Comparison of ENCODE assay signal across 1 cellular context in genomic region chr15:77944002-77944867, GRCh38.
A peak's percentile ranks its signal among the peaks of the same experiment; 100 is the strongest.
TF ChIP-seq lines count a peak whose summit lies in the region.

No MANE protein-coding gene starts in this region.

TF ChIP-seq in HepG2, 621 proteins besides CTCF, POLR2A, EP300 and RAD21 (continued from another document and continues in another):
- no peak; the same call in 1 of the 2 replicates for TF ChIP-seq MTA1 (CRISPR knock-in tag; IDR thresholded peaks at IDR 0.05; ENCODE audit: borderline replicate concordance)
- no peak for TF ChIP-seq ZNF605 (CRISPR knock-in tag; IDR thresholded peaks at IDR 0.05)
- no peak for TF ChIP-seq MAX (IDR thresholded peaks at IDR 0.05)
- TF ChIP-seq KMT2A (CRISPR knock-in tag; IDR thresholded peaks at IDR 0.05) = no peak
- no peak for TF ChIP-seq HNRNPUL1 (IDR thresholded peaks at IDR 0.05; ENCODE audit: low read depth, low read length)
- TF ChIP-seq MIXL1 (CRISPR knock-in tag; IDR thresholded peaks at IDR 0.05) = peak; percentile 33; the same call in 1 of the 2 replicates
- no peak for TF ChIP-seq KAT2B (IDR thresholded peaks at IDR 0.05; ENCODE audit: borderline replicate concordance, low read depth, low read length)
- no peak for TF ChIP-seq PCBP2 (optimal IDR thresholded peaks at IDR 0.05; ENCODE audit: low read depth, low read length, poor library complexity, severe bottlenecking)
- no peak for TF ChIP-seq HOXA7 (CRISPR knock-in tag; IDR thresholded peaks at IDR 0.05)
- no peak for TF ChIP-seq JDP2 (CRISPR knock-in tag; IDR thresholded peaks at IDR 0.05; ENCODE audit: borderline replicate concordance)
- no peak for TF ChIP-seq CCDC6 (CRISPR knock-in tag; IDR thresholded peaks at IDR 0.05)
- TF ChIP-seq ZNF883 (CRISPR knock-in tag; IDR thresholded peaks at IDR 0.05; ENCODE audit: not compliant biosample characterization) = no peak
- TF ChIP-seq, protein P1, sequence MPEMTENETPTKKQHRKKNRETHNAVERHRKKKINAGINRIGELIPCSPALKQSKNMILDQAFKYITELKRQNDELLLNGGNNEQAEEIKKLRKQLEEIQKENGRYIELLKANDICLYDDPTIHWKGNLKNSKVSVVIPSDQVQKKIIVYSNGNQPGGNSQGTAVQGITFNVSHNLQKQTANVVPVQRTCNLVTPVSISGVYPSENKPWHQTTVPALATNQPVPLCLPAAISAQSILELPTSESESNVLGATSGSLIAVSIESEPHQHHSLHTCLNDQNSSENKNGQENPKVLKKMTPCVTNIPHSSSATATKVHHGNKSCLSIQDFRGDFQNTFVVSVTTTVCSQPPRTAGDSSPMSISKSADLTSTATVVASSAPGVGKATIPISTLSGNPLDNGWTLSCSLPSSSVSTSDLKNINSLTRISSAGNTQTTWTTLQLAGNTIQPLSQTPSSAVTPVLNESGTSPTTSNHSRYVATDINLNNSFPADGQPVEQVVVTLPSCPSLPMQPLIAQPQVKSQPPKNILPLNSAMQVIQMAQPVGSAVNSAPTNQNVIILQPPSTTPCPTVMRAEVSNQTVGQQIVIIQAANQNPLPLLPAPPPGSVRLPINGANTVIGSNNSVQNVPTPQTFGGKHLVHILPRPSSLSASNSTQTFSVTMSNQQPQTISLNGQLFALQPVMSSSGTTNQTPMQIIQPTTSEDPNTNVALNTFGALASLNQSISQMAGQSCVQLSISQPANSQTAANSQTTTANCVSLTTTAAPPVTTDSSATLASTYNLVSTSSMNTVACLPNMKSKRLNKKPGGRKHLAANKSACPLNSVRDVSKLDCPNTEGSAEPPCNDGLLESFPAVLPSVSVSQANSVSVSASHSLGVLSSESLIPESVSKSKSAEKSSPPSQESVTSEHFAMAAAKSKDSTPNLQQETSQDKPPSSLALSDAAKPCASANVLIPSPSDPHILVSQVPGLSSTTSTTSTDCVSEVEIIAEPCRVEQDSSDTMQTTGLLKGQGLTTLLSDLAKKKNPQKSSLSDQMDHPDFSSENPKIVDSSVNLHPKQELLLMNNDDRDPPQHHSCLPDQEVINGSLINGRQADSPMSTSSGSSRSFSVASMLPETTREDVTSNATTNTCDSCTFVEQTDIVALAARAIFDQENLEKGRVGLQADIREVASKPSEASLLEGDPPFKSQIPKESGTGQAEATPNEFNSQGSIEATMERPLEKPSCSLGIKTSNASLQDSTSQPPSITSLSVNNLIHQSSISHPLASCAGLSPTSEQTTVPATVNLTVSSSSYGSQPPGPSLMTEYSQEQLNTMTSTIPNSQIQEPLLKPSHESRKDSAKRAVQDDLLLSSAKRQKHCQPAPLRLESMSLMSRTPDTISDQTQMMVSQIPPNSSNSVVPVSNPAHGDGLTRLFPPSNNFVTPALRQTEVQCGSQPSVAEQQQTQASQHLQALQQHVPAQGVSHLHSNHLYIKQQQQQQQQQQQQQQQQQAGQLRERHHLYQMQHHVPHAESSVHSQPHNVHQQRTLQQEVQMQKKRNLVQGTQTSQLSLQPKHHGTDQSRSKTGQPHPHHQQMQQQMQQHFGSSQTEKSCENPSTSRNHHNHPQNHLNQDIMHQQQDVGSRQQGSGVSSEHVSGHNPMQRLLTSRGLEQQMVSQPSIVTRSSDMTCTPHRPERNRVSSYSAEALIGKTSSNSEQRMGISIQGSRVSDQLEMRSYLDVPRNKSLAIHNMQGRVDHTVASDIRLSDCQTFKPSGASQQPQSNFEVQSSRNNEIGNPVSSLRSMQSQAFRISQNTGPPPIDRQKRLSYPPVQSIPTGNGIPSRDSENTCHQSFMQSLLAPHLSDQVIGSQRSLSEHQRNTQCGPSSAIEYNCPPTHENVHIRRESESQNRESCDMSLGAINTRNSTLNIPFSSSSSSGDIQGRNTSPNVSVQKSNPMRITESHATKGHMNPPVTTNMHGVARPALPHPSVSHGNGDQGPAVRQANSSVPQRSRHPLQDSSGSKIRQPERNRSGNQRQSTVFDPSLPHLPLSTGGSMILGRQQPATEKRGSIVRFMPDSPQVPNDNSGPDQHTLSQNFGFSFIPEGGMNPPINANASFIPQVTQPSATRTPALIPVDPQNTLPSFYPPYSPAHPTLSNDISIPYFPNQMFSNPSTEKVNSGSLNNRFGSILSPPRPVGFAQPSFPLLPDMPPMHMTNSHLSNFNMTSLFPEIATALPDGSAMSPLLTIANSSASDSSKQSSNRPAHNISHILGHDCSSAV (CRISPR knock-in tag; IDR thresholded peaks at IDR 0.05; ENCODE audit: borderline replicate concordance) = no peak
- no peak for TF ChIP-seq ZNF44 (CRISPR knock-in tag; IDR thresholded peaks at IDR 0.05)
- TF ChIP-seq CENPT (CRISPR knock-in tag; IDR thresholded peaks at IDR 0.05; ENCODE audit: low read depth) = no peak
- peak; percentile 51 for TF ChIP-seq SKI (IDR thresholded peaks at IDR 0.05; ENCODE audit: partially characterized antibody)
- TF ChIP-seq MTF2 (CRISPR knock-in tag; IDR thresholded peaks at IDR 0.05; ENCODE audit: borderline replicate concordance) = no peak
- TF ChIP-seq ZBTB1 (CRISPR knock-in tag; IDR thresholded peaks at IDR 0.05; ENCODE audit: borderline replicate concordance) = no peak
- TF ChIP-seq, protein P2, sequence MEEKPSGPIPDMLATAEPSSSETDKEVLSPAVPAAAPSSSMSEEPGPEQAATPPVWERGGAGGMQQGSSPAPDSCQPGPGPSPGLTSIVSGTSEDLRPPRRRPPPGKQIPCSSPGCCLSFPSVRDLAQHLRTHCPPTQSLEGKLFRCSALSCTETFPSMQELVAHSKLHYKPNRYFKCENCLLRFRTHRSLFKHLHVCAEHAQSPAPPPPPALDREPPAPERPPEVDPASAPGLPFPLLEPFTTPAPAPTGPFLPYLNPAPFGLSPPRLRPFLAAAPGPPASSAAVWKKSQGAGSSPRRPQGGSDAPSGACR (CRISPR knock-in tag; IDR thresholded peaks at IDR 0.05) = no peak
- no peak for TF ChIP-seq FOSL1 (CRISPR knock-in tag; IDR thresholded peaks at IDR 0.05; ENCODE audit: borderline replicate concordance)
- TF ChIP-seq MAFG (CRISPR knock-in tag; IDR thresholded peaks at IDR 0.05) = no peak
- no peak for TF ChIP-seq TAF15 (IDR thresholded peaks at IDR 0.05; ENCODE audit: low read depth, low read length, poor library complexity, severe bottlenecking)
- no peak for TF ChIP-seq NFE2L2 (IDR thresholded peaks at IDR 0.05; ENCODE audit: low read length)
- TF ChIP-seq, protein P3, sequence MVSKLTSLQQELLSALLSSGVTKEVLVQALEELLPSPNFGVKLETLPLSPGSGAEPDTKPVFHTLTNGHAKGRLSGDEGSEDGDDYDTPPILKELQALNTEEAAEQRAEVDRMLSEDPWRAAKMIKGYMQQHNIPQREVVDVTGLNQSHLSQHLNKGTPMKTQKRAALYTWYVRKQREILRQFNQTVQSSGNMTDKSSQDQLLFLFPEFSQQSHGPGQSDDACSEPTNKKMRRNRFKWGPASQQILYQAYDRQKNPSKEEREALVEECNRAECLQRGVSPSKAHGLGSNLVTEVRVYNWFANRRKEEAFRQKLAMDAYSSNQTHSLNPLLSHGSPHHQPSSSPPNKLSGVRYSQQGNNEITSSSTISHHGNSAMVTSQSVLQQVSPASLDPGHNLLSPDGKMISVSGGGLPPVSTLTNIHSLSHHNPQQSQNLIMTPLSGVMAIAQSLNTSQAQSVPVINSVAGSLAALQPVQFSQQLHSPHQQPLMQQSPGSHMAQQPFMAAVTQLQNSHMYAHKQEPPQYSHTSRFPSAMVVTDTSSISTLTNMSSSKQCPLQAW (CRISPR knock-in tag; IDR thresholded peaks at IDR 0.05) = 0 out of 2 replicates have a peak, but pooled peaks have one; percentile 26
- TF ChIP-seq ZFP91 (CRISPR knock-in tag; IDR thresholded peaks at IDR 0.05; ENCODE audit: borderline replicate concordance) = peak; percentile 37; the same call in 1 of the 2 replicates
- no peak for TF ChIP-seq NFE2 (CRISPR knock-in tag; IDR thresholded peaks at IDR 0.05)
- no peak for TF ChIP-seq ZNF597 (CRISPR knock-in tag; IDR thresholded peaks at IDR 0.05)
- TF ChIP-seq ZNF670 (CRISPR knock-in tag; IDR thresholded peaks at IDR 0.05; ENCODE audit: borderline replicate concordance) = 0 out of 2 replicates have a peak, but pooled peaks have one; percentile 22
- peak; percentile 79 for TF ChIP-seq ELF1 (CRISPR knock-in tag; IDR thresholded peaks at IDR 0.05)
- no peak for TF ChIP-seq ZNF282 (IDR thresholded peaks at IDR 0.05; ENCODE audit: partially characterized antibody)
- no peak for TF ChIP-seq KLF15 (CRISPR knock-in tag; IDR thresholded peaks at IDR 0.05; ENCODE audit: borderline replicate concordance)
- TF ChIP-seq, protein P4, sequence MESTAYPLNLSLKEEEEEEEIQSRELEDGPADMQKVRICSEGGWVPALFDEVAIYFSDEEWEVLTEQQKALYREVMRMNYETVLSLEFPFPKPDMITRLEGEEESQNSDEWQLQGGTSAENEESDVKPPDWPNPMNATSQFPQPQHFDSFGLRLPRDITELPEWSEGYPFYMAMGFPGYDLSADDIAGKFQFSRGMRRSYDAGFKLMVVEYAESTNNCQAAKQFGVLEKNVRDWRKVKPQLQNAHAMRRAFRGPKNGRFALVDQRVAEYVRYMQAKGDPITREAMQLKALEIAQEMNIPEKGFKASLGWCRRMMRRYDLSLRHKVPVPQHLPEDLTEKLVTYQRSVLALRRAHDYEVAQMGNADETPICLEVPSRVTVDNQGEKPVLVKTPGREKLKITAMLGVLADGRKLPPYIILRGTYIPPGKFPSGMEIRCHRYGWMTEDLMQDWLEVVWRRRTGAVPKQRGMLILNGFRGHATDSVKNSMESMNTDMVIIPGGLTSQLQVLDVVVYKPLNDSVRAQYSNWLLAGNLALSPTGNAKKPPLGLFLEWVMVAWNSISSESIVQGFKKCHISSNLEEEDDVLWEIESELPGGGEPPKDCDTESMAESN (CRISPR knock-in tag; conservative IDR thresholded peaks at IDR 0.05) = no peak
- peak; percentile 74 for TF ChIP-seq ZFY (CRISPR knock-in tag; IDR thresholded peaks at IDR 0.05)
- no peak for TF ChIP-seq SRY (CRISPR knock-in tag; IDR thresholded peaks at IDR 0.05)
- no peak for TF ChIP-seq HCFC1 (IDR thresholded peaks at IDR 0.05; ENCODE audit: low read depth, low read length)
- no peak for TF ChIP-seq NFRKB (IDR thresholded peaks at IDR 0.05)
- TF ChIP-seq PRDM4 (CRISPR knock-in tag; IDR thresholded peaks at IDR 0.05; ENCODE audit: borderline replicate concordance) = no peak
- no peak for TF ChIP-seq ZNF652 (CRISPR knock-in tag; IDR thresholded peaks at IDR 0.05; ENCODE audit: borderline replicate concordance, low read depth)
- TF ChIP-seq CERS6 (CRISPR knock-in tag; IDR thresholded peaks at IDR 0.05) = no peak
- TF ChIP-seq SRF (IDR thresholded peaks at IDR 0.05; ENCODE audit: low read depth, low read length) = no peak
- TF ChIP-seq MZF1 (CRISPR knock-in tag; IDR thresholded peaks at IDR 0.05; ENCODE audit: borderline replicate concordance) = no peak
- TF ChIP-seq MXI1 (IDR thresholded peaks at IDR 0.05; ENCODE audit: borderline replicate concordance, low read depth, low read length) = peak; percentile 27; the same call in 1 of the 3 replicates
- no peak for TF ChIP-seq CBX1 (IDR thresholded peaks at IDR 0.05; ENCODE audit: low read depth)
- no peak for TF ChIP-seq ZNF34 (CRISPR knock-in tag; IDR thresholded peaks at IDR 0.05; ENCODE audit: borderline replicate concordance)
- TF ChIP-seq HNF4A (CRISPR knock-in tag; IDR thresholded peaks at IDR 0.05) = peak; percentile 65
